19 cellular contexts compared by ENCODE assay signal in the genomic region with DNA sequence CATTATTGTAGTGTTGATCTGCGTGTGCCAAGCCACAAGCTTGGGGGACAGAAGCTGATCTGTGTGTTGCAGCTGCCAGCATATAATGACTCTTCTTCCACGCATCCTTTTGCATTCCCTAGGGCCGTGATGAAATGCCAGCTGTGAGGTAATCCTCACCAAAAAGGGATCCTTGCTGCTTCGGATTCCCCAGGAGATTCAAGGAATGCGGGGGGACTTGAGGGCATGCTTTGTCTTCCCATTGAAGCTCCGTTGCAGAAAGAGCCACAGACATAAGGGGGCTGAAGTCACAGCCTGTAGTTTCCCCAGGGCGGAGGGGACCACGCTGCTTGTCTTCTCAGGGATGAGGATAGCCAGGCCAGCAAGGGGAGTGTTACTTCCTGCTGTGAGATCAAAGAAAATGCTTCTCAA.
DNase-seq lines count a peak whose midpoint lies in the region; ATAC-seq and TF ChIP-seq lines count a peak whose summit lies in the region.
"Had no signal": no experiment of that assay in that cellular context is flagged by ENCODE, and none has a peak within 500 bp of the region (broad histone marks: within the 10 kb centered on the region; RNA-seq: fewer than 3 reads in every experiment).

No MANE protein-coding gene starts in this region.

- H3K27me3 Mint-ChIP-seq in MCF 10A (ENCODE audit: insufficient read depth, unreplicated experiment): no peaks in the 10 kb centered on the region
- H3K27me3 Mint-ChIP-seq: activated CD4-positive, alpha-beta T cell treated with anti-CD3 and anti-CD28 coated beads for 36 hours had no signal

- CTCF ChIA-PET in MCF 10A (lab: Yijun Ruan, JAX): interaction anchor here (0.6 to 1.9 kb wide), 6 partner anchors 8 to 881 kb away, joined by 3 to 6 read pairs (median 3); no protein-coding TSS in a partner anchor
- CTCF ChIA-PET in mammary epithelial cell (lab: Charles Lee; ENCODE audit: low non-redundant PET): no interaction called here

- POLR2A ChIA-PET in MCF 10A (lab: Yijun Ruan, JAX): interaction anchor here (1.2 kb wide), 1 partner anchor 100 kb away, joined by 3 read pairs; no protein-coding TSS in a partner anchor

- H4K5ac ChIP-seq in mesendoderm (ENCODE audit: low read length): no peak overlapping the region

- intact Hi-C loops in MCF 10A (cut with micrococcal nuclease): no loop called here
- intact Hi-C loops in mammary epithelial cell (cut with micrococcal nuclease): loop anchor here (10.0 kb wide), 1 partner anchor 405 kb away; no protein-coding TSS in a partner anchor
- intact Hi-C loops in cardiac septum (cut with DNase I): no loop called here
- intact Hi-C loops in heart right ventricle (cut with DNase I): no loop called here

- H3K9ac ChIP-seq in mammary epithelial cell (ENCODE audit: insufficient read depth, low read length) (no peak overlapping the region), mesendoderm (ENCODE audit: low read length) (no peak overlapping the region)
- H3K9ac ChIP-seq: SK-N-SH had no signal

- no peaks in the 10 kb centered on the region for H3K27me3 ChIP-seq in mammary epithelial cell (ENCODE audit: insufficient read depth, low read length)
- no peaks in the 10 kb centered on the region for H3K27me3 ChIP-seq in mesendoderm (ENCODE audit: insufficient read depth, low read length, poor library complexity)
- peaks cover 0 to 5% (median 0%) of the 10 kb centered on the region in 7 donors for H3K27me3 ChIP-seq in heart right ventricle
- H3K27me3 ChIP-seq: brain microvascular endothelial cell, left lung, upper lobe of right lung had no signal

- H3K79me1 ChIP-seq in mesendoderm (ENCODE audit: low read length): no peaks in the 10 kb centered on the region

- dilution Hi-C loops in mammary epithelial cell (cut with HindIII; ENCODE audit: low sequenced_read_pairs): no loop called here

- H2AFZ ChIP-seq in mammary epithelial cell (ENCODE audit: low read depth, low read length): no peak overlapping the region

- no peak for TF ChIP-seq CTCF in MCF 10A (IDR thresholded peaks at IDR 0.05; ENCODE audit: unreplicated experiment)
- TF ChIP-seq CTCF in mammary epithelial cell (conservative IDR thresholded peaks at IDR 0.05 in 1 of 2, IDR thresholded peaks at IDR 0.05 in 1 of 2; ENCODE audit: extremely low read depth in 1 of 2, insufficient read depth in 1 of 2, low read depth in 1 of 2, low read length in 2 of 2): no peak
- TF ChIP-seq CTCF in astrocyte of the spinal cord (IDR thresholded peaks at IDR 0.05; ENCODE audit: low read depth, low read length): no peak
- TF ChIP-seq CTCF in heart right ventricle (IDR thresholded peaks at IDR 0.05): no peak

- H3K27ac ChIP-seq in mammary epithelial cell (ENCODE audit: insufficient read depth, low read depth, low read length) (no peak overlapping the region), mesendoderm (ENCODE audit: low read depth, low read length) (peak overlapping the region; percentile 75), heart right ventricle (no peak overlapping the region)
- H3K27ac ChIP-seq: brain microvascular endothelial cell, left lung, upper lobe of right lung had no signal

- H3K79me2 ChIP-seq in mammary epithelial cell (ENCODE audit: insufficient read depth, low read length) (no peaks in the 10 kb centered on the region), mesendoderm (ENCODE audit: control insufficient read depth, insufficient read depth, low read length) (no peaks in the 10 kb centered on the region)

- H2BK120ac ChIP-seq in mesendoderm (ENCODE audit: low read depth, low read length): no peak overlapping the region

- H3K9me3 ChIP-seq in mammary epithelial cell (replicated peaks; ENCODE audit: insufficient read depth, low read length) (no peaks in the 10 kb centered on the region), heart right ventricle (no peaks in the 10 kb centered on the region)
- H3K9me3 ChIP-seq: left lung, SK-N-SH, upper lobe of right lung had no signal

- WGBS in mammary epithelial cell (ENCODE audit: low coverage, missing lambda C conversion rate): 19% methylated on average over 8 of the region's 8 CpGs
- no CpG with 5 or more reads among the region's 8 CpGs for WGBS in mesendoderm (ENCODE audit: extremely low coverage, insufficient coverage, low lambda C conversion rate)
- WGBS in heart right ventricle, 2 donors: 62 to 68% methylated on average over 8 of the region's 8 CpGs

- in situ Hi-C loops in mammary epithelial cell (cut with MboI; ENCODE audit: low sequenced_read_pairs in 2 of 2): no loop called here
- in situ Hi-C loops in astrocyte of the spinal cord (cut with HindIII; ENCODE audit: low sequenced_read_pairs): no loop called here

- H3K36me3 ChIP-seq in mammary epithelial cell (ENCODE audit: insufficient read depth, low read length) (no peaks in the 10 kb centered on the region), mesendoderm (ENCODE audit: control insufficient read depth, insufficient read depth, low read length) (no peaks in the 10 kb centered on the region), heart right ventricle (no peaks in the 10 kb centered on the region)
- H3K36me3 ChIP-seq: brain microvascular endothelial cell, left lung, upper lobe of right lung had no signal

- no peak overlapping the region for H3K27ac Mint-ChIP-seq in MCF 10A (ENCODE audit: low read depth, unreplicated experiment)
- H3K27ac Mint-ChIP-seq: activated CD4-positive, alpha-beta T cell treated with anti-CD3 and anti-CD28 coated beads for 36 hours; activated naive CD4-positive, alpha-beta T cell treated with anti-CD3 and anti-CD28 coated beads for 36 hours had no signal

- H4K8ac ChIP-seq in mesendoderm (ENCODE audit: low read depth, low read length): no peak overlapping the region

- H3K23ac ChIP-seq in mesendoderm (ENCODE audit: low read length): no peak overlapping the region

- H3K4me3 ChIP-seq in mammary epithelial cell (replicated peaks in 1 of 3; ENCODE audit: insufficient read depth in 1 of 3, low read depth in 2 of 3, low read length in 3 of 3) (no peak overlapping the region), astrocyte of the spinal cord (ENCODE audit: low read depth, low read length) (no peak overlapping the region), mesendoderm (ENCODE audit: low read length) (no peak overlapping the region), heart right ventricle (no peak overlapping the region)
- H3K4me3 ChIP-seq: left lung, upper lobe of right lung had no signal

- H3K18ac ChIP-seq in mesendoderm (ENCODE audit: low read length): peak overlapping the region; percentile 76

- ATAC-seq in heart right ventricle: no peak
- ATAC-seq: activated CD4-positive, alpha-beta T cell treated with anti-CD3 and anti-CD28 coated beads for 36 hours; left lung; upper lobe of right lung had no signal

- no peaks in the 10 kb centered on the region for H3K9me3 Mint-ChIP-seq in MCF 10A (ENCODE audit: unreplicated experiment)
- H3K9me3 Mint-ChIP-seq: activated naive CD4-positive, alpha-beta T cell treated with anti-CD3 and anti-CD28 coated beads for 36 hours had no signal

- DNase-seq in MCF 10A (ENCODE audit: unreplicated experiment) (peak; percentile 53), mammary epithelial cell (no peak), astrocyte of the spinal cord (ENCODE audit: low read depth, low spot score) (peak; percentile 36), mesendoderm (peak; percentile 95), cardiac septum (ENCODE audit: low spot score) (no peak), heart right ventricle (no peak), NCI-H2081 treated with DMSO at 0.1 percent for 48 hours (lab: John Stamatoyannopoulos, UW) (no peak), MV-4-11 (lab: John Stamatoyannopoulos, UW) (no peak)
- DNase-seq: activated CD4-positive, alpha-beta T cell treated with anti-CD3 and anti-CD28 coated beads for 36 hours; activated naive CD4-positive, alpha-beta T cell treated with anti-CD3 and anti-CD28 coated beads for 36 hours; brain microvascular endothelial cell; dermis blood vessel endothelial cell; DMS79 treated with DMSO at 0.1 percent for 48 hours; left lung; NCI-H187 treated with DMSO at 0.1 percent for 48 hours; NCI-H524; SK-N-SH; stimulated activated naive CD4-positive, alpha-beta T cell; upper lobe of right lung had no signal

- peak overlapping the region; percentile 5 for H2BK5ac ChIP-seq in mesendoderm (ENCODE audit: low read length)

- no peak overlapping the region for H3K4me2 ChIP-seq in mammary epithelial cell (ENCODE audit: insufficient read depth, low read depth, low read length)
- no peak overlapping the region for H3K4me2 ChIP-seq in mesendoderm (ENCODE audit: low read length)
- H3K4me2 ChIP-seq: SK-N-SH had no signal

- H2BK15ac ChIP-seq in mesendoderm (replicated peaks; ENCODE audit: low read depth): no peak overlapping the region

- peaks cover 24% of the 10 kb centered on the region for H3K4me1 Mint-ChIP-seq in MCF 10A (ENCODE audit: insufficient read depth, unreplicated experiment)

- no peak overlapping the region for H2AK5ac ChIP-seq in mesendoderm (ENCODE audit: low read length)

- no peak overlapping the region for H3K56ac ChIP-seq in mesendoderm (ENCODE audit: low read length)

- H3K4ac ChIP-seq in mesendoderm (ENCODE audit: low read depth, low read length): no peak overlapping the region

- no TSS peak for BruUV-seq in MCF 10A (replicated peaks; lab: Mats Ljungman, UMichigan)
- no TSS peak for BruUV-seq in mammary epithelial cell (replicated peaks; lab: Mats Ljungman, UMichigan)

- H3K4me1 ChIP-seq in mammary epithelial cell (ENCODE audit: insufficient read depth, low read length) (no peaks in the 10 kb centered on the region), mesendoderm (ENCODE audit: control insufficient read depth, low read depth, low read length) (peaks cover 2% of the 10 kb centered on the region), heart right ventricle (peaks cover 0 to 5% (median 0%) of the 10 kb centered on the region in 9 donors)
- H3K4me1 ChIP-seq: upper lobe of right lung had no signal

- H4K20me1 ChIP-seq in mammary epithelial cell (ENCODE audit: insufficient read depth, low read length): no peaks in the 10 kb centered on the region

- H3K36me3 Mint-ChIP-seq in MCF 10A (ENCODE audit: insufficient read depth, unreplicated experiment): no peaks in the 10 kb centered on the region

- no peak overlapping the region for H3K4me3 Mint-ChIP-seq in MCF 10A (ENCODE audit: unreplicated experiment)
- H3K4me3 Mint-ChIP-seq: activated CD4-positive, alpha-beta T cell treated with anti-CD3 and anti-CD28 coated beads for 36 hours; activated naive CD4-positive, alpha-beta T cell treated with anti-CD3 and anti-CD28 coated beads for 36 hours had no signal

Comparison
In these comparisons a context has a peak if more than half of its experiments do, and no peak if none do; other contexts are left out.
1. DNase-seq: peak in MCF 10A (single experiment), astrocyte of the spinal cord (single experiment) and mesendoderm (single experiment); none in mammary epithelial cell (single experiment), cardiac septum (single experiment), heart right ventricle (0 of 2), NCI-H2081 treated with DMSO at 0.1 percent for 48 hours (single experiment) and MV-4-11 (single experiment).